Comparison of ENCODE assay signal across 12 cellular contexts in genomic region chr17:15247891-15248529, GRCh38. TPM values are rescaled to one million over a fixed set of nuclear protein-coding genes. Genes with fewer than 3 reads are reported as not detected.
A peak's percentile ranks its signal among the peaks of the same experiment; 100 is the strongest.
DNase-seq lines count a peak whose midpoint lies in the region; ATAC-seq and TF ChIP-seq lines count a peak whose summit lies in the region.
"Had no signal": no experiment of that assay in that cellular context is flagged by ENCODE, and none has a peak within 500 bp of the region (broad histone marks: within the 10 kb centered on the region; RNA-seq: fewer than 3 reads in every experiment).

No MANE protein-coding gene starts in this region.

- H2AFZ ChIP-seq in fibroblast of lung (ENCODE audit: low read length) (no peak overlapping the region), MM.1S (ENCODE audit: low read length) (no peak overlapping the region)

- H3K27me3 Mint-ChIP-seq in activated CD4-positive, alpha-beta T cell treated with anti-CD3 and anti-CD28 coated beads for 36 hours = peaks cover 6% of the 10 kb centered on the region

- no peak overlapping the region for H3K4me3 Mint-ChIP-seq in activated CD4-positive, alpha-beta T cell treated with anti-CD3 and anti-CD28 coated beads for 36 hours
- H3K4me3 Mint-ChIP-seq: activated CD8-positive, alpha-beta T cell treated with anti-CD3 and anti-CD28 coated beads for 36 hours; memory B cell had no signal

- no peak overlapping the region for H3K27ac ChIP-seq in fibroblast of lung (ENCODE audit: insufficient read depth, low read length)
- H3K27ac ChIP-seq in sigmoid colon = peak overlapping the region in 3 of 4 donors; percentile 46 to 54 (median 50)
- H3K27ac ChIP-seq in uterus = no peak overlapping the region
- H3K27ac ChIP-seq in MM.1S (ENCODE audit: low read length) = no peak overlapping the region

- DNase-seq in H7 (peak; percentile 76), SK-MEL-5 (ENCODE audit: low read depth, low spot score) (peak; percentile 56), fibroblast of lung (ENCODE audit: low read depth in 2 of 2) (peak in 1 of 2 donors; percentile 27), sigmoid colon (no peak), uterus (no peak), MM.1S (no peak)
- no peak for DNase-seq in stimulated activated CD4-positive, alpha-beta T cell treated with anti-CD3 and anti-CD28 coated beads, Interleukin-1b, Interleukin-23, amount 100 ng/mL, for 48 hours
- DNase-seq in activated CD4-positive, alpha-beta T cell treated with anti-CD3 and anti-CD28 coated beads for 36 hours = no peak
- DNase-seq: activated CD8-positive, alpha-beta T cell treated with anti-CD3 and anti-CD28 coated beads for 36 hours; effector CD4-positive, alpha-beta T cell; Peyer's patch had no signal

- no peaks in the 10 kb centered on the region for H3K4me1 Mint-ChIP-seq in activated CD4-positive, alpha-beta T cell treated with anti-CD3 and anti-CD28 coated beads for 36 hours

- H3K4me2 ChIP-seq in fibroblast of lung (ENCODE audit: extremely low read depth, insufficient read depth, low read length) (no peak overlapping the region), MM.1S (ENCODE audit: low read depth, low read length) (no peak overlapping the region)

- intact Hi-C loops in sigmoid colon (cut with DNase I) (no loop called here), uterus (cut with DNase I; ENCODE audit: low total_unique reads) (no loop called here)
- intact Hi-C loops in activated CD4-positive, alpha-beta T cell treated with anti-CD3 and anti-CD28 coated beads for 36 hours (cut with DNase I, micrococcal nuclease) = no loop called here

- WGBS in sigmoid colon, 2 donors = 91 to 92% methylated on average over 8 of the region's 8 CpGs

- H3K36me3 Mint-ChIP-seq in activated CD4-positive, alpha-beta T cell treated with anti-CD3 and anti-CD28 coated beads for 36 hours (ENCODE audit: low read depth) = no peaks in the 10 kb centered on the region
- H3K36me3 Mint-ChIP-seq: memory B cell had no signal

- TF ChIP-seq POLR2A in sigmoid colon (IDR thresholded peaks at IDR 0.05) (no peak), uterus (IDR thresholded peaks at IDR 0.05) (no peak)

- H3K27ac Mint-ChIP-seq in activated CD4-positive, alpha-beta T cell treated with anti-CD3 and anti-CD28 coated beads for 36 hours = no peak overlapping the region
- H3K27ac Mint-ChIP-seq: activated CD8-positive, alpha-beta T cell treated with anti-CD3 and anti-CD28 coated beads for 36 hours; memory B cell had no signal

- POLR2A ChIA-PET in activated CD4-positive, alpha-beta T cell treated with anti-CD3 and anti-CD28 coated beads for 36 hours (lab: Charles Lee) = no interaction called here

- H3K36me3 ChIP-seq in H7 (replicated peaks; ENCODE audit: control insufficient read depth, insufficient read depth, low read length) (no peaks in the 10 kb centered on the region), fibroblast of lung (ENCODE audit: control insufficient read depth, insufficient read depth, low read length) (peaks cover 7% of the 10 kb centered on the region), sigmoid colon (peaks cover 17 to 63% (median 32%) of the 10 kb centered on the region in 4 donors), uterus (no peaks in the 10 kb centered on the region), MM.1S (replicated peaks; ENCODE audit: insufficient read depth, low read length) (no peaks in the 10 kb centered on the region)

- H4K20me1 ChIP-seq in fibroblast of lung (ENCODE audit: control insufficient read depth, extremely low read depth, insufficient read depth, low read length) = no peaks in the 10 kb centered on the region
- H4K20me1 ChIP-seq in MM.1S (ENCODE audit: insufficient read depth, low read length) = no peaks in the 10 kb centered on the region

- H3K27me3 ChIP-seq in H7 (ENCODE audit: control insufficient read depth, insufficient read depth, low read length) = no peaks in the 10 kb centered on the region
- no peaks in the 10 kb centered on the region for H3K27me3 ChIP-seq in fibroblast of lung (ENCODE audit: control insufficient read depth, insufficient read depth, low read length)
- no peaks in the 10 kb centered on the region for H3K27me3 ChIP-seq in sigmoid colon
- H3K27me3 ChIP-seq in uterus = no peaks in the 10 kb centered on the region
- no peaks in the 10 kb centered on the region for H3K27me3 ChIP-seq in MM.1S (replicated peaks; ENCODE audit: insufficient read depth, low read length)
- H3K27me3 ChIP-seq: Peyer's patch had no signal

- H3K9me3 ChIP-seq in fibroblast of lung (ENCODE audit: control insufficient read depth, insufficient read depth, low read depth, low read length) (no peaks in the 10 kb centered on the region), sigmoid colon (no peaks in the 10 kb centered on the region), uterus (no peaks in the 10 kb centered on the region), MM.1S (replicated peaks; ENCODE audit: insufficient read depth, low read length) (no peaks in the 10 kb centered on the region)
- H3K9me3 ChIP-seq: Peyer's patch had no signal

- no peak for TF ChIP-seq EP300 in sigmoid colon (IDR thresholded peaks at IDR 0.05)

- CTCF ChIA-PET in activated CD4-positive, alpha-beta T cell treated with anti-CD3 and anti-CD28 coated beads for 36 hours (lab: Charles Lee) = interaction anchor here (0.8 to 2.2 kb wide), 4 partner anchors 9 to 255 kb away, joined by 3 to 19 read pairs (median 4); no protein-coding TSS in a partner anchor

- H3K9ac ChIP-seq in fibroblast of lung (ENCODE audit: insufficient read depth, low read length) = no peak overlapping the region
- no peak overlapping the region for H3K9ac ChIP-seq in MM.1S (ENCODE audit: low read length)

- H3K79me2 ChIP-seq in fibroblast of lung (ENCODE audit: control insufficient read depth, insufficient read depth, low read length) (peaks cover 51% of the 10 kb centered on the region), MM.1S (ENCODE audit: low read length) (no peaks in the 10 kb centered on the region)

- ATAC-seq in activated CD4-positive, alpha-beta T cell treated with anti-CD3 and anti-CD28 coated beads for 36 hours = no peak
- ATAC-seq: activated CD8-positive, alpha-beta T cell treated with anti-CD3 and anti-CD28 coated beads for 36 hours had no signal

- TF ChIP-seq CTCF in fibroblast of lung (conservative IDR thresholded peaks at IDR 0.05 in 1 of 2, IDR thresholded peaks at IDR 0.05 in 1 of 2; ENCODE audit: low read depth in 1 of 2, low read length in 2 of 2) (peak; percentile 28 to 35), sigmoid colon (IDR thresholded peaks at IDR 0.05) (no peak), uterus (IDR thresholded peaks at IDR 0.05) (no peak), MM.1S (IDR thresholded peaks at IDR 0.05; ENCODE audit: low read length) (no peak)

- H3K4me1 ChIP-seq in fibroblast of lung (ENCODE audit: control insufficient read depth, extremely low read depth, insufficient read depth, low read length) (no peaks in the 10 kb centered on the region), sigmoid colon (peaks cover 0 to 88% (median 77%) of the 10 kb centered on the region in 4 donors), uterus (peaks cover 5 to 10% of the 10 kb centered on the region in 2 donors), MM.1S (ENCODE audit: low read length) (no peaks in the 10 kb centered on the region)

- in situ Hi-C loops in SK-MEL-5 (cut with HindIII; ENCODE audit: low pct_unique_long_range_greater_than_20kb, low sequenced_read_pairs) = no loop called here

- H3K4me3 ChIP-seq in H7 (ENCODE audit: insufficient read depth, low read depth, low read length) = no peak overlapping the region
- no peak overlapping the region for H3K4me3 ChIP-seq in fibroblast of lung (replicated peaks in 1 of 4; ENCODE audit: control extremely low read depth in 1 of 4, insufficient read depth in 1 of 4, low read depth in 3 of 4, low read length in 4 of 4)
- H3K4me3 ChIP-seq in sigmoid colon = no peak overlapping the region
- H3K4me3 ChIP-seq in uterus = no peak overlapping the region
- no peak overlapping the region for H3K4me3 ChIP-seq in MM.1S (ENCODE audit: low read length)
- H3K4me3 ChIP-seq: Peyer's patch had no signal

- H3F3A ChIP-seq in MM.1S (ENCODE audit: insufficient read depth, low read length) = no peaks in the 10 kb centered on the region

- H3K9me3 Mint-ChIP-seq in activated CD4-positive, alpha-beta T cell treated with anti-CD3 and anti-CD28 coated beads for 36 hours (ENCODE audit: low read depth) = peaks cover 3% of the 10 kb centered on the region
- H3K9me3 Mint-ChIP-seq: activated CD8-positive, alpha-beta T cell treated with anti-CD3 and anti-CD28 coated beads for 36 hours had no signal

- H3K9me2 ChIP-seq in MM.1S (replicated peaks; ENCODE audit: insufficient read depth, low read length) = no peaks in the 10 kb centered on the region

RNA-seq across cellular contexts. Expression of gene PMP22, which starts 17.1 kb away (rescaled TPM):
- total RNA-seq in H7 (2014; rRNA removed; shearing (Covaris generic)) = 5.5 and 8.4 TPM in 2 replicates
- total RNA-seq in SK-MEL-5 (2014; rRNA removed; shearing (Covaris generic)) = 53.5 and 54.9 TPM in 2 replicates
- 132 and 148 TPM in 2 replicates for polyA plus RNA-seq in SK-MEL-5 (2015; cell fraction: cytosol; rRNA removed)
- 23.5 and 32.1 TPM in 2 replicates for polyA plus RNA-seq in SK-MEL-5 (2015; cell fraction: nucleus; rRNA removed)
- 74.0 and 99.1 TPM in 2 replicates for total RNA-seq in fibroblast of lung
- 191 and 269 TPM in 2 replicates for polyA plus RNA-seq in fibroblast of lung
- polyA plus RNA-seq in fibroblast of lung (2012) = 97.4 and 142 TPM in 2 replicates
- polyA minus RNA-seq in fibroblast of lung (ENCODE audit: low replicate concordance) = 469 and 573 TPM in 2 replicates
- total RNA-seq in sigmoid colon = 100 to 1,000 TPM; 125 to 350 (median 199) TPM
- 10 to 100 TPM; 25.2 to 48.9 (median 38.4) TPM for polyA plus RNA-seq in sigmoid colon
- 100 to 1,000 TPM; 104 to 246 (median 155) TPM for total RNA-seq in uterus
- under 1 TPM in 1 of 2 experiments, not detected in 1; 0.16 TPM for total RNA-seq in activated CD4-positive, alpha-beta T cell treated with anti-CD3 and anti-CD28 coated beads for 36 hours

Comparison
In these comparisons a context has a peak if more than half of its experiments do, and no peak if none do; other contexts are left out.
1. DNase-seq: peak in H7 (single experiment) and SK-MEL-5 (single experiment); none in sigmoid colon (single experiment), uterus (0 of 2), stimulated activated CD4-positive, alpha-beta T cell treated with anti-CD3 and anti-CD28 coated beads, Interleukin-1b, Interleukin-23, amount 100 ng/mL, for 48 hours (single experiment), MM.1S (single experiment) and activated CD4-positive, alpha-beta T cell treated with anti-CD3 and anti-CD28 coated beads for 36 hours (single experiment).
2. H3K27ac ChIP-seq: peak in sigmoid colon (3 of 4); none in fibroblast of lung (single experiment), uterus (0 of 2) and MM.1S (single experiment).
3. CTCF ChIP-seq: peak in fibroblast of lung (2 of 2); none in sigmoid colon (0 of 4), uterus (0 of 4) and MM.1S (single experiment).